Comparison of ENCODE assay signal across 25 cellular contexts in the genomic region with DNA sequence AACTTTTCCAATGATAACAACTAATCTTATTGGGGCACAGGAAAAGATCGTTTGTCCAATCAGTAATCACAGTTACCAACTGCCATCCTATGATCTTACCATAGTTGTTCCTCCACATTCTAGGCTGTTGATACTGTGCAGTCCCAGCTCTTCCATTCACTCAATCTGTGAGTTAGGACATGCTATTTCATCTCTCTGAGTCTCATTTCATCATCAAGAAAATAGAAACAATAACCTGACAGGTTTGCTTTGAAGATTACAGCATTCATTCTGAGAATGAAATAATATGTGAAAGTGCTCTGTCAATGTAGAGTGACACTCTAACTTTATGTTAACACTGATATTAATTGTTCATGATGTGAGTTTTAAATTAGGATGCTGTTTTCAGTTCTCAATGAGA.
A peak's percentile ranks its signal among the peaks of the same experiment; 100 is the strongest.
DNase-seq lines count a peak whose midpoint lies in the region; ATAC-seq, FAIRE-seq and TF ChIP-seq lines count a peak whose summit lies in the region.
"Had no signal": no experiment of that assay in that cellular context is flagged by ENCODE, and none has a peak within 500 bp of the region (broad histone marks: within the 10 kb centered on the region; RNA-seq: fewer than 3 reads in every experiment).

No MANE protein-coding gene starts in this region.

- no peaks in the 10 kb centered on the region for H3K4me1 Mint-ChIP-seq in Calu3 (ENCODE audit: low read depth, unreplicated experiment)
- H3K4me1 Mint-ChIP-seq: CD8-positive, alpha-beta memory T cell had no signal

- H3K27ac Mint-ChIP-seq in Calu3 (ENCODE audit: unreplicated experiment): peak overlapping the region; percentile 39
- H3K27ac Mint-ChIP-seq: CD14-positive monocyte; CD4-positive, alpha-beta T cell; CD8-positive, alpha-beta memory T cell had no signal

- ATAC-seq in GM21390 (IDR thresholded peaks at IDR 0.05; ENCODE audit: unreplicated experiment) (no peak), GM19324 (IDR thresholded peaks at IDR 0.05; ENCODE audit: low FRiP score, unreplicated experiment) (no peak)
- ATAC-seq: A549 had no signal

- H3K4me3 Mint-ChIP-seq in Calu3 (ENCODE audit: low read depth, unreplicated experiment): no peak overlapping the region
- H3K4me3 Mint-ChIP-seq: CD14-positive monocyte; CD4-positive, alpha-beta T cell; CD8-positive, alpha-beta memory T cell had no signal

- no peak for TF ChIP-seq POLR2A in adrenal gland (IDR thresholded peaks at IDR 0.05)

- DNase-seq in Calu3 (no peak), OCI-M1 (lab: John Stamatoyannopoulos, UW) (peak; percentile 59), epithelial cell of esophagus (ENCODE audit: low read depth) (peak; percentile 14), keratinocyte (ENCODE audit: low read depth, low spot score) (no peak), adrenal gland (no peak)
- DNase-seq: 8988T; ACHN; AML-193; BE2C; CD4-positive, alpha-beta T cell; CD8-positive, alpha-beta memory T cell; DMS53; DMS79 treated with DMSO at 0.1 percent for 48 hours; GF-D8; GM23248; H7; HCEC 1CT had no signal

- CTCF ChIA-PET in Calu3 (lab: Charles Lee): no interaction called here

- H4K20me1 ChIP-seq in keratinocyte (ENCODE audit: control insufficient read depth, extremely low read depth, insufficient read depth, low read length): no peaks in the 10 kb centered on the region
- H4K20me1 ChIP-seq: BLaER1 treated with 17β-estradiol and CSF1 and Interleukin-3, amounts not matched to agents 10 nM and 100 nM had no signal

- H3K36me3 Mint-ChIP-seq in Calu3 (ENCODE audit: insufficient read depth, unreplicated experiment): no peaks in the 10 kb centered on the region

- H3K79me2 ChIP-seq in keratinocyte (ENCODE audit: control insufficient read depth, insufficient read depth, low read length): peaks cover 56% of the 10 kb centered on the region

- TF ChIP-seq CTCF in Calu3 (IDR thresholded peaks at IDR 0.05; ENCODE audit: unreplicated experiment) (no peak), epithelial cell of esophagus (IDR thresholded peaks at IDR 0.05; ENCODE audit: insufficient read depth, low read depth, low read length, missing control alignments) (no peak), keratinocyte (optimal IDR thresholded peaks at IDR 0.05 in 1 of 3, IDR thresholded peaks at IDR 0.05 in 1 of 3, conservative IDR thresholded peaks at IDR 0.05 in 1 of 3; ENCODE audit: extremely low read depth in 1 of 3, insufficient read depth in 2 of 3, low read length in 3 of 3) (no peak), adrenal gland (IDR thresholded peaks at IDR 0.05) (no peak)

- WGBS in adrenal gland, 4 donors: 81 to 100% (median 95%) methylated on average over 1 of the region's 1 CpG

- intact Hi-C loops in Calu3 (cut with micrococcal nuclease; ENCODE audit: unreplicated experiment) (no loop called here), adrenal gland (cut with DNase I) (no loop called here)

- FAIRE-seq in keratinocyte (lab: Jason Lieb, UNC): peak; percentile 56
- FAIRE-seq: A549, GM12891, GM18507, H1 had no signal

- no peaks in the 10 kb centered on the region for H3K27me3 Mint-ChIP-seq in Calu3 (ENCODE audit: unreplicated experiment)

- H3K27ac ChIP-seq in keratinocyte (ENCODE audit: control insufficient read depth, insufficient read depth, low read length) (peak overlapping the region; percentile 15), adrenal gland (no peak overlapping the region)
- H3K27ac ChIP-seq: A549; BLaER1 treated with 17β-estradiol and CSF1 and Interleukin-3, amounts not matched to agents 10 nM and 100 nM; GM23248 had no signal

- H3K9me3 ChIP-seq in keratinocyte (ENCODE audit: control insufficient read depth, low read depth, low read length): peaks cover 3% of the 10 kb centered on the region
- peaks cover 0 to 4% (median 0%) of the 10 kb centered on the region in 3 donors for H3K9me3 ChIP-seq in adrenal gland (replicated peaks in 1 of 3)
- H3K9me3 ChIP-seq: BE2C had no signal

- H3K4me1 ChIP-seq in keratinocyte (ENCODE audit: control insufficient read depth, extremely low read depth, insufficient read depth, low read length): peaks cover 8% of the 10 kb centered on the region
- peaks cover 5 to 11% of the 10 kb centered on the region in 2 donors for H3K4me1 ChIP-seq in adrenal gland (replicated peaks in 1 of 2)
- H3K4me1 ChIP-seq: A549, BE2C had no signal

- peaks cover 21% of the 10 kb centered on the region in 2 experiments for H3K36me3 ChIP-seq in keratinocyte (ENCODE audit: control insufficient read depth in 2 of 2, extremely low read depth in 1 of 2, insufficient read depth in 2 of 2, low read length in 2 of 2)
- H3K36me3 ChIP-seq in adrenal gland (replicated peaks in 1 of 2): no peaks in the 10 kb centered on the region
- H3K36me3 ChIP-seq: BE2C had no signal

- dilution Hi-C loops in keratinocyte (cut with MboI; ENCODE audit: extremely low pct_ligation_motif_present, low sequenced_read_pairs): no loop called here

- BruUV-seq in Calu3 (replicated peaks; lab: Mats Ljungman, UMichigan): no TSS peak

- no peak overlapping the region for H2AFZ ChIP-seq in keratinocyte (ENCODE audit: control insufficient read depth, low read length)
- H2AFZ ChIP-seq: GM23248 had no signal

- H3K9me1 ChIP-seq in keratinocyte (ENCODE audit: control insufficient read depth, extremely low read depth, insufficient read depth, low read length): no peaks in the 10 kb centered on the region

- H3K4me3 ChIP-seq in epithelial cell of esophagus (ENCODE audit: low read length) (no peak overlapping the region), keratinocyte (ENCODE audit: control insufficient read depth in 2 of 3, extremely low read depth in 1 of 3, insufficient read depth in 2 of 3, low read depth in 1 of 3, low read length in 3 of 3) (no peak overlapping the region), adrenal gland (no peak overlapping the region)
- H3K4me3 ChIP-seq: A549; BLaER1 treated with 17β-estradiol and CSF1 and Interleukin-3, amounts not matched to agents 10 nM and 100 nM; GM23248 had no signal

- no peak overlapping the region for H3K9ac ChIP-seq in keratinocyte (ENCODE audit: control insufficient read depth, extremely low read depth, insufficient read depth, low read length)
- H3K9ac ChIP-seq: BLaER1 treated with 17β-estradiol and CSF1 and Interleukin-3, amounts not matched to agents 10 nM and 100 nM; GM23248 had no signal

- peaks cover 4% of the 10 kb centered on the region for H3K9me3 Mint-ChIP-seq in Calu3 (ENCODE audit: low read depth, unreplicated experiment)

- H3K4me2 ChIP-seq in keratinocyte (ENCODE audit: control insufficient read depth, extremely low read depth, insufficient read depth, low read depth, low read length): no peak overlapping the region
- H3K4me2 ChIP-seq: A549; BLaER1 treated with 17β-estradiol and CSF1 and Interleukin-3, amounts not matched to agents 10 nM and 100 nM had no signal

- no peaks in the 10 kb centered on the region for H3K27me3 ChIP-seq in keratinocyte (ENCODE audit: control insufficient read depth, extremely low read depth, insufficient read depth, low read length)
- H3K27me3 ChIP-seq in adrenal gland: no peaks in the 10 kb centered on the region
- H3K27me3 ChIP-seq: BE2C; BLaER1 treated with 17β-estradiol and CSF1 and Interleukin-3, amounts not matched to agents 10 nM and 100 nM had no signal

Comparison
In these comparisons a context has a peak if more than half of its experiments do, and no peak if none do; other contexts are left out.
1. DNase-seq: peak in OCI-M1 (single experiment) and epithelial cell of esophagus (single experiment); none in Calu3 (single experiment), keratinocyte (single experiment) and adrenal gland (0 of 7).